Comparison of ENCODE assay signal across 8 cellular contexts in the genomic region with DNA sequence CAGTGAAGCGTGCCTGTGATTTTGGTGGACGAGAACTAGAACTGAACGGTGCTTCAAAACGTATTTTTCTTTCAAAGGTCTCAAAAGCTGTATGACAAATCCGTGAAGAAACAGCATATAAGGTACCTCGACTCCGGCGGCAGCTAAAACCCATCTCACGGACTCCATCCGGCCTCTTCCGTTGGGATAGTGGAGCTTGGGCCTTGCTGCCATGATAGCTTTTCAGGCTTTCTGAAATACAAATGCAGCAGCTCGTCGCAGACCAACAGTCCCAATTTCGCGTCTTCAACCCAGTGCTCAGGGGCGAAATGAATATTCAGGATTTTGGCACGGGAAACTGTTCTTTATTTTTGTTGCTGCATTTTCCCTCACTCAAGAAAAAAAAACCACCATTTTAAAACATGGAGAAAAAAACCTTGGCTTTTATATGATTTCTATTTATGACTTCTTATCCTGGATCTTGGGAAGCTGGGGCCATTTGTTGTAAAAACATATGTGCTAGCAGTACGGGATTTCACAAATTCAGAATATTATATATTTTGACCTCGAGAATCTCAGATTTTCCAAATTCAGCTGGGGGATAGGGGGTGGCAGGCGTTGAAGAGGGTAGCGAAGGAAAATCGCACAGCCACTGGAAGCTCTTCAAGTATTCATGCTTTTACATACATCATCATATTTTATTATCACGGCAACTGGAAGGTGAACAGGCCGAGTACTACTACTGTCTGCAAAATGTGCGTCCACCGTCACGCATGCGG. TPM values are rescaled to one million over a fixed set of nuclear protein-coding genes. Genes with fewer than 3 reads are reported as not detected.
DNase-seq lines count a peak whose midpoint lies in the region; ATAC-seq and TF ChIP-seq lines count a peak whose summit lies in the region.

No MANE protein-coding gene starts in this region.

- H3K4me3 Mint-ChIP-seq in activated naive CD4-positive, alpha-beta T cell treated with anti-CD3 and anti-CD28 coated beads for 36 hours, result peak overlapping the region; percentile 98
- peak overlapping the region; percentile 96 for H3K4me3 Mint-ChIP-seq in activated naive CD8-positive, alpha-beta T cell treated with anti-CD3 and anti-CD28 coated beads, Interleukin-2, amount 50 U/mL, for 24 hours
- H3K4me3 Mint-ChIP-seq in progenitor cell of endocrine pancreas (ENCODE audit: low read depth), result peak overlapping the region; percentile 97

- H3K27me3 ChIP-seq in right atrium auricular region, result no peaks in the 10 kb centered on the region

- H3K4me1 ChIP-seq in right atrium auricular region, result peaks cover 0 to 23% of the 10 kb centered on the region in 2 donors

- peak overlapping the region; percentile 99 for H3K27ac Mint-ChIP-seq in activated naive CD4-positive, alpha-beta T cell treated with anti-CD3 and anti-CD28 coated beads for 36 hours
- peak overlapping the region; percentile 100 for H3K27ac Mint-ChIP-seq in activated naive CD8-positive, alpha-beta T cell treated with anti-CD3 and anti-CD28 coated beads, Interleukin-2, amount 50 U/mL, for 24 hours
- H3K27ac Mint-ChIP-seq in progenitor cell of endocrine pancreas, result peak overlapping the region; percentile 100

- no peaks in the 10 kb centered on the region for H3K9me3 Mint-ChIP-seq in activated naive CD4-positive, alpha-beta T cell treated with anti-CD3 and anti-CD28 coated beads for 36 hours
- H3K9me3 Mint-ChIP-seq in activated naive CD8-positive, alpha-beta T cell treated with anti-CD3 and anti-CD28 coated beads, Interleukin-2, amount 50 U/mL, for 24 hours, result no peaks in the 10 kb centered on the region
- no peaks in the 10 kb centered on the region for H3K9me3 Mint-ChIP-seq in progenitor cell of endocrine pancreas (ENCODE audit: low read depth)

- H3K4me1 Mint-ChIP-seq in activated naive CD4-positive, alpha-beta T cell treated with anti-CD3 and anti-CD28 coated beads for 36 hours (ENCODE audit: low read depth), result peaks cover 41% of the 10 kb centered on the region
- peaks cover 64% of the 10 kb centered on the region for H3K4me1 Mint-ChIP-seq in activated naive CD8-positive, alpha-beta T cell treated with anti-CD3 and anti-CD28 coated beads, Interleukin-2, amount 50 U/mL, for 24 hours
- peaks cover 7% of the 10 kb centered on the region for H3K4me1 Mint-ChIP-seq in progenitor cell of endocrine pancreas (ENCODE audit: low read depth)

- no peak for DNase-seq in activated naive CD4-positive, alpha-beta T cell treated with anti-CD3 and anti-CD28 coated beads for 36 hours
- DNase-seq in activated naive CD4-positive, alpha-beta T cell treated with Interleukin-2 at 50 U/mL for 16 hours, result no peak
- DNase-seq in NAMALWA (ENCODE audit: low spot score) (peak; percentile 30), right atrium auricular region (ENCODE audit: low spot score) (no peak), progenitor cell of endocrine pancreas (ENCODE audit: low spot score, unreplicated experiment) (no peak), MV-4-11 (lab: John Stamatoyannopoulos, UW) (no peak)
- no peak for DNase-seq in activated naive CD8-positive, alpha-beta T cell treated with anti-CD3 and anti-CD28 coated beads, Interleukin-2, amount 50 U/mL, for 24 hours

- H3K27ac ChIP-seq in right atrium auricular region, result peak overlapping the region; percentile 90 to 96

- H3K9me3 ChIP-seq in right atrium auricular region, result no peaks in the 10 kb centered on the region

- peaks cover 17% of the 10 kb centered on the region for H3K27me3 Mint-ChIP-seq in activated naive CD4-positive, alpha-beta T cell treated with anti-CD3 and anti-CD28 coated beads for 36 hours (ENCODE audit: low read depth)
- peaks cover 5% of the 10 kb centered on the region for H3K27me3 Mint-ChIP-seq in activated naive CD8-positive, alpha-beta T cell treated with anti-CD3 and anti-CD28 coated beads, Interleukin-2, amount 50 U/mL, for 24 hours
- H3K27me3 Mint-ChIP-seq in progenitor cell of endocrine pancreas, result no peaks in the 10 kb centered on the region

- TF ChIP-seq CTCF in right atrium auricular region (IDR thresholded peaks at IDR 0.05) (no peak), progenitor cell of endocrine pancreas (IDR thresholded peaks at IDR 0.05; ENCODE audit: unreplicated experiment) (no peak)

- no peak for ATAC-seq in activated naive CD8-positive, alpha-beta T cell treated with anti-CD3 and anti-CD28 coated beads, Interleukin-2, amount 50 U/mL, for 24 hours
- ATAC-seq in HG03196 (IDR thresholded peaks at IDR 0.05; ENCODE audit: unreplicated experiment), result no peak

- no peaks in the 10 kb centered on the region for H3K36me3 ChIP-seq in right atrium auricular region

- H3K4me3 ChIP-seq in right atrium auricular region, result peak overlapping the region; percentile 67 to 68

- intact Hi-C loops in activated naive CD4-positive, alpha-beta T cell treated with anti-CD3 and anti-CD28 coated beads for 36 hours (cut with micrococcal nuclease), result loop anchor here (2.0 to 10.0 kb wide), 5 partner anchors 251 to 709 kb away; a partner anchor contains a TSS

- peaks cover 25% of the 10 kb centered on the region for H3K36me3 Mint-ChIP-seq in activated naive CD4-positive, alpha-beta T cell treated with anti-CD3 and anti-CD28 coated beads for 36 hours (ENCODE audit: low read depth)
- peaks cover 21% of the 10 kb centered on the region for H3K36me3 Mint-ChIP-seq in activated naive CD8-positive, alpha-beta T cell treated with anti-CD3 and anti-CD28 coated beads, Interleukin-2, amount 50 U/mL, for 24 hours (ENCODE audit: low read depth)
- H3K36me3 Mint-ChIP-seq in progenitor cell of endocrine pancreas (ENCODE audit: insufficient read depth), result peaks cover 23% of the 10 kb centered on the region

- CTCF ChIA-PET in activated naive CD4-positive, alpha-beta T cell treated with anti-CD3 and anti-CD28 coated beads for 36 hours (lab: Charles Lee), result interaction anchor here (0.7 to 2.1 kb wide), 5 partner anchors 8 to 88 kb away, joined by 3 to 14 read pairs (median 4); no protein-coding TSS in a partner anchor

RNA-seq across cellular contexts. Expression of a gene that starts 0.9 kb away (rescaled TPM):
- 10 to 100 TPM; 21.6 to 21.7 TPM for total RNA-seq in activated naive CD4-positive, alpha-beta T cell treated with anti-CD3 and anti-CD28 coated beads for 36 hours
- 10 to 100 TPM in 1 of 2 donors, 1 to 10 TPM in 1; 9.3 to 12.1 TPM for total RNA-seq in right atrium auricular region
- total RNA-seq in progenitor cell of endocrine pancreas, result 44.7 and 45.6 TPM in 2 replicates
